In the genomic region with DNA sequence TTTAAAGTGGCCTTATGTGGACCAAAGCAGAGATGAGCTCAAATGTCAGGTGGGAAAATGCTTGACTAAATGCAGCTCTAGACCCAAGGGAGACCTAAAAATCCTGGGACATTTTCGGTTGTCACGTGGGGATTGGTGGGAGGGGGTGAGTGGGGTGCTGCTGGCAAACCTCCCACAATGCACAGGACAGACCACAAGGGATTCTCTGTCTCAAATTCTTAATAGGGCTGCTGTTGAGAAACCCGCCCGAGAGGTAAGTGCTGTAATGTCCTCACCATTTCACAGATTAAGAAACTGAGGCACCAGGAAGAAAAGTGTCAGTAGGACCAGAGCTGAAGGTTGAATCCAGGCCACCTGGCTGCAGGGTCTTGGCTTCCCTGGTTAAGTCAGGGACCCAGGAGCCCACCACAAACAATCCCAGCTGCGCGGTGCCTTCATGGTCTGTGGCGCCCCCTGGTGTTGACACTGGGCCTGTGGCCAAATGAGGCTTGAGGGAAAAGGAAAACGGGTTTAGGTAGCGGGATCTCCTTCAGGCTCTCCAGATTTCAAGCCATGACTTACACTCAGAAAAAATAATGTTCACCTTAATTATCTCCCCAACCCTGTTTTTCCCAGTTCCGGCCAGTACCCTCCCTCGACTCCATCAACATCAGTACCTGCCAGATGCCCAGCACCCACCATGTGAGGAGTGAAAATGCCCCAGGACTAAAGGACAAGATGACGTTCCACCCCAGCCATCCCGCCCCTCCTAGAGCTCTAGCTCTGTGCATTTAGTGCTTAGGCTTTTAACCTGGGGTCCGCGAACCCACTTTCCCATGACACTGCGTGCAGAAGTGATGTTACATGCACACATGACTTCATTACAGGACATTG, we compare ENCODE assay signal across 8 cellular contexts. TPM values are rescaled to one million over a fixed set of nuclear protein-coding genes. Genes with fewer than 3 reads are reported as not detected.
DNase-seq lines count a peak whose midpoint lies in the region; ATAC-seq, FAIRE-seq and TF ChIP-seq lines count a peak whose summit lies in the region.

No MANE protein-coding gene starts in this region.

- H3K36me3 Mint-ChIP-seq in WTC11 (no peaks in the 10 kb centered on the region), mesothelial cell of epicardium (no peaks in the 10 kb centered on the region)

- H3K36me3 ChIP-seq in colonic mucosa (no peaks in the 10 kb centered on the region), thyroid gland (no peaks in the 10 kb centered on the region)

- TF ChIP-seq POLR2A in thyroid gland (IDR thresholded peaks at IDR 0.05) (no peak), H54 (IDR thresholded peaks at IDR 0.05; ENCODE audit: low read depth, low read length) (no peak)

- no peak overlapping the region for H3K9ac ChIP-seq in colonic mucosa (ENCODE audit: low read depth in 2 of 2, low read length in 2 of 2)

- no peak for FAIRE-seq in H54 (lab: Jason Lieb, UNC)

- POLR2A ChIA-PET in WTC11 (lab: Charles Lee) = no interaction called here

- H3K27ac Mint-ChIP-seq in WTC11 (no peak overlapping the region), mesothelial cell of epicardium (no peak overlapping the region)

- peak; percentile 90 for ATAC-seq in WTC11

- H3K27me3 Mint-ChIP-seq in WTC11 (ENCODE audit: low read depth) = peaks cover 57% of the 10 kb centered on the region
- peaks cover 96% of the 10 kb centered on the region for H3K27me3 Mint-ChIP-seq in mesothelial cell of epicardium (ENCODE audit: low read depth)

- peak; percentile 81 for TF ChIP-seq CTCF in HFF-Myc (IDR thresholded peaks at IDR 0.05; ENCODE audit: low read depth, low read length, missing control alignments)
- peak; percentile 98 for TF ChIP-seq CTCF in WTC11 (IDR thresholded peaks at IDR 0.05)
- TF ChIP-seq CTCF in colonic mucosa (IDR thresholded peaks at IDR 0.05) = peak; percentile 84
- peak; percentile 89 for TF ChIP-seq CTCF in mesothelial cell of epicardium (IDR thresholded peaks at IDR 0.05; ENCODE audit: unreplicated experiment)
- peak; percentile 36 to 85 (median 64) for TF ChIP-seq CTCF in thyroid gland (IDR thresholded peaks at IDR 0.05)

- WGBS in thyroid gland, 2 donors = 20 to 29% methylated on average over 13 to 16 of the region's 16 CpGs

- intact Hi-C loops in colonic mucosa (cut with DNase I) = loop anchor here (2.0 to 10.0 kb wide), 2 partner anchors 96 to 130 kb away; no protein-coding TSS in a partner anchor
- intact Hi-C loops in thyroid gland (cut with DNase I) = loop anchor here (5.0 kb wide), 1 partner anchor 92 kb away; no protein-coding TSS in a partner anchor

- H3K4me3 ChIP-seq in HFF-Myc (replicated peaks; ENCODE audit: low read depth, low read length) (no peak overlapping the region), colonic mucosa (no peak overlapping the region), thyroid gland (replicated peaks in 1 of 3) (no peak overlapping the region)

- no peak overlapping the region for H3K27ac ChIP-seq in colonic mucosa
- H3K27ac ChIP-seq in thyroid gland = no peak overlapping the region

- H3K4me1 Mint-ChIP-seq in WTC11 = no peaks in the 10 kb centered on the region; the same call in 1 of the 2 replicates
- H3K4me1 Mint-ChIP-seq in mesothelial cell of epicardium = no peaks in the 10 kb centered on the region

- H3K9me3 Mint-ChIP-seq in WTC11 = no peaks in the 10 kb centered on the region
- H3K9me3 Mint-ChIP-seq in mesothelial cell of epicardium = no peaks in the 10 kb centered on the region

- no peaks in the 10 kb centered on the region for H3K9me3 ChIP-seq in colonic mucosa
- H3K9me3 ChIP-seq in thyroid gland = no peaks in the 10 kb centered on the region

- CTCF ChIA-PET in WTC11 (lab: Charles Lee) = interaction anchor here (0.6 to 3.7 kb wide), 24 partner anchors 10 to 258 kb away, joined by 3 to 69 read pairs (median 4); no protein-coding TSS in a partner anchor

- H3K27me3 ChIP-seq in colonic mucosa (no peaks in the 10 kb centered on the region), thyroid gland (no peaks in the 10 kb centered on the region)

- H3K4me1 ChIP-seq in colonic mucosa = no peaks in the 10 kb centered on the region
- H3K4me1 ChIP-seq in thyroid gland = no peaks in the 10 kb centered on the region

- H3K4me3 Mint-ChIP-seq in WTC11 (no peak overlapping the region), mesothelial cell of epicardium (no peak overlapping the region)

- DNase-seq in AML-193 (lab: John Stamatoyannopoulos, UW) (peak; percentile 20 to 31), HFF-Myc (ENCODE audit: extremely low read depth, low read depth) (no peak), WTC11 (ENCODE audit: low spot score) (peak; percentile 82), colonic mucosa (peak; percentile 56), mesothelial cell of epicardium (ENCODE audit: low spot score in 2 of 2, unreplicated experiment in 2 of 2) (peak in 1 of 2 experiments; percentile 62), thyroid gland (peak; percentile 17 to 18), NCI-H1436 treated with DMSO at 0.1 percent for 48 hours (lab: John Stamatoyannopoulos, UW) (no peak), H54 (ENCODE audit: insufficient read length, low spot score) (no peak)

TF ChIP-seq in WTC11, 78 proteins besides CTCF, POLR2A, EP300 and RAD21 (continues in another document):
- TF ChIP-seq IRF2 (CRISPR knock-in tag; IDR thresholded peaks at IDR 0.05; ENCODE audit: borderline replicate concordance, low read depth) = no peak
- TF ChIP-seq, protein P1, sequence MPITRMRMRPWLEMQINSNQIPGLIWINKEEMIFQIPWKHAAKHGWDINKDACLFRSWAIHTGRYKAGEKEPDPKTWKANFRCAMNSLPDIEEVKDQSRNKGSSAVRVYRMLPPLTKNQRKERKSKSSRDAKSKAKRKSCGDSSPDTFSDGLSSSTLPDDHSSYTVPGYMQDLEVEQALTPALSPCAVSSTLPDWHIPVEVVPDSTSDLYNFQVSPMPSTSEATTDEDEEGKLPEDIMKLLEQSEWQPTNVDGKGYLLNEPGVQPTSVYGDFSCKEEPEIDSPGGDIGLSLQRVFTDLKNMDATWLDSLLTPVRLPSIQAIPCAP (CRISPR knock-in tag; IDR thresholded peaks at IDR 0.05) = no peak
- TF ChIP-seq, protein P2, sequence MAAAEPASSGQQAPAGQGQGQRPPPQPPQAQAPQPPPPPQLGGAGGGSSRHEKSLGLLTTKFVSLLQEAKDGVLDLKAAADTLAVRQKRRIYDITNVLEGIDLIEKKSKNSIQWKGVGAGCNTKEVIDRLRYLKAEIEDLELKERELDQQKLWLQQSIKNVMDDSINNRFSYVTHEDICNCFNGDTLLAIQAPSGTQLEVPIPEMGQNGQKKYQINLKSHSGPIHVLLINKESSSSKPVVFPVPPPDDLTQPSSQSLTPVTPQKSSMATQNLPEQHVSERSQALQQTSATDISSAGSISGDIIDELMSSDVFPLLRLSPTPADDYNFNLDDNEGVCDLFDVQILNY (CRISPR knock-in tag; IDR thresholded peaks at IDR 0.05) = no peak
- TF ChIP-seq, protein P3, sequence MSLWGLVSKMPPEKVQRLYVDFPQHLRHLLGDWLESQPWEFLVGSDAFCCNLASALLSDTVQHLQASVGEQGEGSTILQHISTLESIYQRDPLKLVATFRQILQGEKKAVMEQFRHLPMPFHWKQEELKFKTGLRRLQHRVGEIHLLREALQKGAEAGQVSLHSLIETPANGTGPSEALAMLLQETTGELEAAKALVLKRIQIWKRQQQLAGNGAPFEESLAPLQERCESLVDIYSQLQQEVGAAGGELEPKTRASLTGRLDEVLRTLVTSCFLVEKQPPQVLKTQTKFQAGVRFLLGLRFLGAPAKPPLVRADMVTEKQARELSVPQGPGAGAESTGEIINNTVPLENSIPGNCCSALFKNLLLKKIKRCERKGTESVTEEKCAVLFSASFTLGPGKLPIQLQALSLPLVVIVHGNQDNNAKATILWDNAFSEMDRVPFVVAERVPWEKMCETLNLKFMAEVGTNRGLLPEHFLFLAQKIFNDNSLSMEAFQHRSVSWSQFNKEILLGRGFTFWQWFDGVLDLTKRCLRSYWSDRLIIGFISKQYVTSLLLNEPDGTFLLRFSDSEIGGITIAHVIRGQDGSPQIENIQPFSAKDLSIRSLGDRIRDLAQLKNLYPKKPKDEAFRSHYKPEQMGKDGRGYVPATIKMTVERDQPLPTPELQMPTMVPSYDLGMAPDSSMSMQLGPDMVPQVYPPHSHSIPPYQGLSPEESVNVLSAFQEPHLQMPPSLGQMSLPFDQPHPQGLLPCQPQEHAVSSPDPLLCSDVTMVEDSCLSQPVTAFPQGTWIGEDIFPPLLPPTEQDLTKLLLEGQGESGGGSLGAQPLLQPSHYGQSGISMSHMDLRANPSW (CRISPR knock-in tag; conservative IDR thresholded peaks at IDR 0.05; ENCODE audit: low read depth) = no peak
- no peak for TF ChIP-seq PRRX2 (CRISPR knock-in tag; IDR thresholded peaks at IDR 0.05)
- TF ChIP-seq EMX1 (CRISPR knock-in tag; IDR thresholded peaks at IDR 0.05) = no peak
- TF ChIP-seq, protein P4, sequence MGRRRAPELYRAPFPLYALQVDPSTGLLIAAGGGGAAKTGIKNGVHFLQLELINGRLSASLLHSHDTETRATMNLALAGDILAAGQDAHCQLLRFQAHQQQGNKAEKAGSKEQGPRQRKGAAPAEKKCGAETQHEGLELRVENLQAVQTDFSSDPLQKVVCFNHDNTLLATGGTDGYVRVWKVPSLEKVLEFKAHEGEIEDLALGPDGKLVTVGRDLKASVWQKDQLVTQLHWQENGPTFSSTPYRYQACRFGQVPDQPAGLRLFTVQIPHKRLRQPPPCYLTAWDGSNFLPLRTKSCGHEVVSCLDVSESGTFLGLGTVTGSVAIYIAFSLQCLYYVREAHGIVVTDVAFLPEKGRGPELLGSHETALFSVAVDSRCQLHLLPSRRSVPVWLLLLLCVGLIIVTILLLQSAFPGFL (CRISPR knock-in tag; IDR thresholded peaks at IDR 0.05; ENCODE audit: borderline replicate concordance) = no peak
- TF ChIP-seq ZNF263 (CRISPR knock-in tag; IDR thresholded peaks at IDR 0.05; ENCODE audit: low read depth) = no peak
- TF ChIP-seq, protein P5, sequence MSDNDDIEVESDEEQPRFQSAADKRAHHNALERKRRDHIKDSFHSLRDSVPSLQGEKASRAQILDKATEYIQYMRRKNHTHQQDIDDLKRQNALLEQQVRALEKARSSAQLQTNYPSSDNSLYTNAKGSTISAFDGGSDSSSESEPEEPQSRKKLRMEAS (CRISPR knock-in tag; IDR thresholded peaks at IDR 0.05) = no peak
- no peak for TF ChIP-seq MYBL2 (CRISPR knock-in tag; IDR thresholded peaks at IDR 0.05)
- no peak for TF ChIP-seq ETV6 (CRISPR knock-in tag; IDR thresholded peaks at IDR 0.05)
- TF ChIP-seq KAT7 (CRISPR knock-in tag; IDR thresholded peaks at IDR 0.05; ENCODE audit: borderline replicate concordance) = no peak

RNA-seq across cellular contexts. Expression of a gene that starts 7.2 kb away (rescaled TPM):
- total RNA-seq in WTC11 (2021) = 1.1 to 1.7 TPM (median 1.4 TPM) in 3 replicates
- total RNA-seq in colonic mucosa = 10 to 100 TPM; 55.3 to 91.3 TPM
- 0.29 to 0.70 TPM (median 0.56 TPM) in 3 replicates for total RNA-seq in mesothelial cell of epicardium
- 1 to 10 TPM in 1 of 4 donors, under 1 TPM in 1, not detected in 2; 0.45 to 2.3 TPM for total RNA-seq in thyroid gland

Comparison
In these comparisons a context has a peak if more than half of its experiments do, and no peak if none do; other contexts are left out.
1. DNase-seq: peak in AML-193 (2 of 2), WTC11 (single experiment), colonic mucosa (single experiment) and thyroid gland (2 of 2); none in HFF-Myc (single experiment), NCI-H1436 treated with DMSO at 0.1 percent for 48 hours (single experiment) and H54 (single experiment).
2. RNA of a gene that starts 7.2 kb away (total RNA-seq): 55.3 to 91.3 TPM in colonic mucosa; 1.1 to 1.7 TPM in WTC11, 0.29 to 0.70 TPM in mesothelial cell of epicardium and 0.45 to 2.3 TPM in thyroid gland; every median in the first group is over 10 times any median in the second.
3. Peak in every context shown above with its lines, with median percentiles within 50 percentile points of each other: CTCF ChIP-seq.